In genomic region chr7:106285051-106285800, GRCh38 we compare ENCODE assay signal across 1 cellular context.
TF ChIP-seq lines count a peak whose summit lies in the region.

No MANE protein-coding gene starts in this region.

TF ChIP-seq in H1, 55 proteins besides CTCF, POLR2A, EP300 and RAD21:
- TF ChIP-seq NANOG (IDR thresholded peaks at IDR 0.05; ENCODE audit: insufficient read depth, low read depth, low read length, poor library complexity, severe bottlenecking) (no peak), TAF1 (IDR thresholded peaks at IDR 0.05; ENCODE audit: low read depth, low read length) (peak; percentile 78), FOSL1 (IDR thresholded peaks at IDR 0.05; ENCODE audit: insufficient read depth, low read depth, low read length) (no peak), GTF2F1 (IDR thresholded peaks at IDR 0.05; ENCODE audit: borderline replicate concordance, low read depth, low read length) (0 out of 2 replicates have a peak, but pooled peaks have one; percentile 6), SRF (IDR thresholded peaks at IDR 0.05; ENCODE audit: low read depth, low read length) (no peak), USF2 (IDR thresholded peaks at IDR 0.05; ENCODE audit: low read length) (no peak; the same call in 1 of the 2 replicates), CREB1 (IDR thresholded peaks at IDR 0.05) (peak; percentile 81; the same call in 1 of the 2 replicates), EZH2 (IDR thresholded peaks at IDR 0.05; ENCODE audit: low read depth, low read length, severe bottlenecking) (no peak), TBP (IDR thresholded peaks at IDR 0.05; ENCODE audit: low read depth, low read length) (peak; percentile 59), JUND (IDR thresholded peaks at IDR 0.05; ENCODE audit: low read length) (no peak), HDAC6 (IDR thresholded peaks at IDR 0.05; ENCODE audit: low read depth, low read length) (no peak), KDM4A (IDR thresholded peaks at IDR 0.05; ENCODE audit: low read depth, low read length, severe bottlenecking) (peak; percentile 79), ATF2 (IDR thresholded peaks at IDR 0.05; ENCODE audit: low read length) (0 out of 2 replicates have a peak, but pooled peaks have one; percentile 24), POU5F1 (IDR thresholded peaks at IDR 0.05; ENCODE audit: low read depth, low read length) (no peak), SAP30 (IDR thresholded peaks at IDR 0.05; ENCODE audit: insufficient read depth, insufficient replicate concordance, low read length) (no peak), KDM5A (IDR thresholded peaks at IDR 0.05; ENCODE audit: low read length) (no peak), PHF8 (conservative IDR thresholded peaks at IDR 0.05; ENCODE audit: low read depth, low read length) (peak; percentile 64), KDM1A (IDR thresholded peaks at IDR 0.05; ENCODE audit: borderline replicate concordance, low read length) (no peak), POLR2AphosphoS5 (IDR thresholded peaks at IDR 0.05; ENCODE audit: low read depth, low read length) (peak; percentile 90), RBBP5 (IDR thresholded peaks at IDR 0.05; ENCODE audit: borderline replicate concordance, low read depth, low read length) (no peak), SIN3A (conservative IDR thresholded peaks at IDR 0.05 in 1 of 2, IDR thresholded peaks at IDR 0.05 in 1 of 2; ENCODE audit: low read depth in 1 of 2, low read length in 2 of 2) (peak in 1 of 2 experiments; percentile 70; a peak in 1 of 4 replicates), SIX5 (IDR thresholded peaks at IDR 0.05; ENCODE audit: low read depth, low read length) (no peak), CHD7 (IDR thresholded peaks at IDR 0.05; ENCODE audit: insufficient replicate concordance, low read length) (no peak), MAFK (IDR thresholded peaks at IDR 0.05; ENCODE audit: low read depth, low read length) (no peak), NRF1 (IDR thresholded peaks at IDR 0.05; ENCODE audit: low read depth, low read length) (peak; percentile 75), EGR1 (IDR thresholded peaks at IDR 0.05; ENCODE audit: borderline replicate concordance, low read depth, low read length) (peak; percentile 68; the same call in 1 of the 2 replicates), BACH1 (IDR thresholded peaks at IDR 0.05; ENCODE audit: low read length) (peak; percentile 57; the same call in 1 of the 2 replicates), SP4 (IDR thresholded peaks at IDR 0.05; ENCODE audit: low read length) (0 out of 2 replicates have a peak, but pooled peaks have one; percentile 68), CBX5 (IDR thresholded peaks at IDR 0.05; ENCODE audit: low read depth, low read length) (no peak), JUN (IDR thresholded peaks at IDR 0.05; ENCODE audit: low read depth, low read length) (no peak), E2F6 (IDR thresholded peaks at IDR 0.05) (peak; percentile 57), TCF12 (IDR thresholded peaks at IDR 0.05; ENCODE audit: low read depth, low read length) (no peak), CHD2 (IDR thresholded peaks at IDR 0.05; ENCODE audit: low read length) (0 out of 2 replicates have a peak, but pooled peaks have one; percentile 3), CBX8 (IDR thresholded peaks at IDR 0.05; ENCODE audit: borderline replicate concordance, low read depth, low read length) (no peak), HDAC2 (IDR thresholded peaks at IDR 0.05; ENCODE audit: borderline replicate concordance in 1 of 2, low read depth in 2 of 2, low read length in 2 of 2) (no peak), CTBP2 (IDR thresholded peaks at IDR 0.05; ENCODE audit: borderline replicate concordance, insufficient read depth, insufficient read length, low read length) (no peak), SP1 (IDR thresholded peaks at IDR 0.05; ENCODE audit: low read depth, low read length) (peak; percentile 43; the same call in 1 of the 2 replicates), CEBPB (IDR thresholded peaks at IDR 0.05; ENCODE audit: low read depth, low read length) (no peak), TEAD4 (IDR thresholded peaks at IDR 0.05; ENCODE audit: low read depth, low read length) (no peak), YY1 (IDR thresholded peaks at IDR 0.05; ENCODE audit: low read depth, low read length) (peak; percentile 70; the same call in 1 of the 2 replicates), RFX5 (IDR thresholded peaks at IDR 0.05; ENCODE audit: borderline replicate concordance, low read depth, low read length) (no peak), RXRA (IDR thresholded peaks at IDR 0.05; ENCODE audit: insufficient read depth, low read depth, low read length) (no peak), ASH2L (IDR thresholded peaks at IDR 0.05; ENCODE audit: low read length) (peak; percentile 83), MAX (IDR thresholded peaks at IDR 0.05) (peak; percentile 90), CHD1 (IDR thresholded peaks at IDR 0.05; ENCODE audit: low read depth, low read length) (no peak), RNF2 (IDR thresholded peaks at IDR 0.05; ENCODE audit: borderline replicate concordance, low read depth, low read length, missing control alignments, poor library complexity, severe bottlenecking) (no peak)
TF ChIP-seq in H1: peak in this region for 19.
